In the genomic region with DNA sequence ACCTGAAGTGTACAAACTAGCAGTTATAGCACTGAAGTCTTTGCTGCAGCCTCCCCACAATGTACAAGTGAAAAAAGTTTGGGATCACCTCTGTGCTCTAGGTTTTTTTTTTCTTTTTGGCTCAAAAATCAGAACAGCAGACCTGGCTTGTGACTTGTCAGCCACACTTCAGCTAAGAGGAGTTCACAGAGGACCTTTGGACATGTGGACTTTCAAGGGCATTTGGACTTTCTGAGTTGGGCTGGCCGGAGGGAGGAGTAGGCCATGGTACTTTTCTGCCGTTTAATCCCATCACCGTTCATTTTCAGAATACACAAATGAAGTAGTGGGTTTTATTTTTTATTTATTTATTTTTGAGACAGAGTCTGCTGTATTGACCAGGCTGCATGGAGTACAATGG, we compare ENCODE assay signal across 36 cellular contexts. TPM values are rescaled to one million over a fixed set of nuclear protein-coding genes. Genes with fewer than 3 reads are reported as not detected.
"Had no signal": no experiment of that assay in that cellular context is flagged by ENCODE, and none has a peak within 500 bp of the region (broad histone marks: within the 10 kb centered on the region; RNA-seq: fewer than 3 reads in every experiment).

No MANE protein-coding gene starts in this region.

- H3K9me3 Mint-ChIP-seq: activated CD4-positive, alpha-beta T cell treated with anti-CD3 and anti-CD28 coated beads, Interleukin-2, amount 10 ng/mL, durations not matched to agents 24 days and 14 days; activated CD8-positive, alpha-beta T cell treated with anti-CD3 and anti-CD28 coated beads for 36 hours; activated naive CD4-positive, alpha-beta T cell treated with anti-CD3 and anti-CD28 coated beads, Interleukin-2, amount 50 U/mL, for 24 hours; activated naive CD8-positive, alpha-beta T cell treated with anti-CD3 and anti-CD28 coated beads, Interleukin-2, amount 10 ng/mL, durations not matched to agents 7 days and 5 days; activated T-cell treated with anti-CD3 and anti-CD28 coated beads, Interleukin-2, amount 50 U/mL, for 72 hours; activated T-helper 17 cell treated with anti-CD3 and anti-CD28 coated beads, Interleukin-2, amount 50 U/mL, for 72 hours had no signal

- H3K27me3 ChIP-seq: ascending aorta, cardiac muscle cell, MG63, SJCRH30 had no signal

- H3K27me3 Mint-ChIP-seq: activated CD8-positive, alpha-beta T cell treated with anti-CD3 and anti-CD28 coated beads for 36 hours; activated naive CD4-positive, alpha-beta T cell treated with anti-CD3 and anti-CD28 coated beads, Interleukin-2, amount 50 U/mL, for 24 hours; activated T-helper 17 cell treated with anti-CD3 and anti-CD28 coated beads, Interleukin-2, amount 50 U/mL, for 72 hours had no signal

- H3K4me3 ChIP-seq: ascending aorta, cardiac muscle cell, MG63, PC-9, SJCRH30, SK-N-MC had no signal

- H3K4me3 Mint-ChIP-seq: activated CD4-positive, alpha-beta T cell treated with anti-CD3 and anti-CD28 coated beads, Interleukin-2, amount 10 ng/mL, durations not matched to agents 24 days and 14 days; activated CD8-positive, alpha-beta T cell treated with anti-CD3 and anti-CD28 coated beads for 36 hours; activated naive CD4-positive, alpha-beta T cell treated with anti-CD3 and anti-CD28 coated beads, Interleukin-2, amount 50 U/mL, for 24 hours; activated naive CD8-positive, alpha-beta T cell treated with anti-CD3 and anti-CD28 coated beads, Interleukin-2, amount 10 ng/mL, durations not matched to agents 7 days and 5 days; activated T-cell treated with anti-CD3 and anti-CD28 coated beads, Interleukin-2, amount 50 U/mL, for 72 hours; activated T-helper 17 cell treated with anti-CD3 and anti-CD28 coated beads, Interleukin-2, amount 50 U/mL, for 72 hours had no signal

- H3K27ac ChIP-seq: ascending aorta, cardiac muscle cell, PC-9, RWPE1, SJCRH30, SK-N-MC, WERI-Rb-1 had no signal

- H3K36me3 Mint-ChIP-seq: activated naive CD4-positive, alpha-beta T cell treated with anti-CD3 and anti-CD28 coated beads, Interleukin-2, amount 50 U/mL, for 24 hours; activated naive CD8-positive, alpha-beta T cell treated with anti-CD3 and anti-CD28 coated beads, Interleukin-2, amount 10 ng/mL, durations not matched to agents 7 days and 5 days had no signal

- H3K4me1 ChIP-seq: ascending aorta, SJCRH30 had no signal

- DNase-seq: activated CD4-positive, alpha-beta T cell treated with anti-CD3 and anti-CD28 coated beads for 1 hour; activated CD4-positive, alpha-beta T cell treated with anti-CD3 and anti-CD28 coated beads, Interleukin-2, amount 10 ng/mL, durations not matched to agents 24 days and 14 days; activated CD4-positive, alpha-beta T cell treated with anti-CD3 and anti-CD28 coated beads, Interleukin-2, amount 50 U/mL, for 4 hours; activated CD4-positive, CD25-positive, alpha-beta regulatory T cell; activated CD8-positive, alpha-beta T cell treated with anti-CD3 and anti-CD28 coated beads for 36 hours; activated effector memory CD4-positive, alpha-beta T cell treated with anti-CD3 and anti-CD28 coated beads, Interleukin-2, amount 50 U/mL, for 16 hours; activated naive CD4-positive, alpha-beta T cell treated with Interleukin-2 at 50 U/mL for 16 hours; activated naive CD8-positive, alpha-beta T cell treated with anti-CD3 and anti-CD28 coated beads, Interleukin-2, amount 10 ng/mL, durations not matched to agents 7 days and 5 days; activated T-cell treated with anti-CD3 and anti-CD28 coated beads, Interleukin-2, amount 50 U/mL, for 1 hour; activated T-cell treated with anti-CD3 and anti-CD28 coated beads, Interleukin-2, amount 50 U/mL, for 72 hours; amygdala; Kasumi-1; KG1; MG63; NCI-H1048; NCI-H1105 treated with DMSO at 0.1 percent for 48 hours; NCI-H1436; NCI-H1694 treated with DMSO at 0.1 percent for 48 hours; NCI-H2029; NCI-H2107; NCI-H2171; NCI-H510A; NCI-H526; NCI-H748 treated with DMSO at 0.1 percent for 48 hours; NK-92 treated with Interleukin-12 subunit alpha and Interleukin-12 subunit beta, amount 100 ng/mL, for 24 hours; PC-9; SHP77; SJCRH30; T1000; WERI-Rb-1 had no signal

- ATAC-seq: activated CD8-positive, alpha-beta T cell treated with anti-CD3 and anti-CD28 coated beads for 36 hours; activated T-cell treated with anti-CD3 and anti-CD28 coated beads, Interleukin-2, amount 50 U/mL, for 72 hours; activated T-helper 17 cell treated with anti-CD3 and anti-CD28 coated beads, Interleukin-2, amount 50 U/mL, for 72 hours had no signal

- H3K36me3 ChIP-seq: ascending aorta, cardiac muscle cell, MG63, SJCRH30, WERI-Rb-1 had no signal

- H3K27ac Mint-ChIP-seq: activated CD4-positive, alpha-beta T cell treated with anti-CD3 and anti-CD28 coated beads, Interleukin-2, amount 10 ng/mL, durations not matched to agents 24 days and 14 days; activated CD8-positive, alpha-beta T cell treated with anti-CD3 and anti-CD28 coated beads for 36 hours; activated naive CD4-positive, alpha-beta T cell treated with anti-CD3 and anti-CD28 coated beads, Interleukin-2, amount 50 U/mL, for 24 hours; activated naive CD8-positive, alpha-beta T cell treated with anti-CD3 and anti-CD28 coated beads, Interleukin-2, amount 10 ng/mL, durations not matched to agents 7 days and 5 days; activated T-cell treated with anti-CD3 and anti-CD28 coated beads, Interleukin-2, amount 50 U/mL, for 72 hours; activated T-helper 17 cell treated with anti-CD3 and anti-CD28 coated beads, Interleukin-2, amount 50 U/mL, for 72 hours had no signal

- H3K4me1 Mint-ChIP-seq: activated CD4-positive, alpha-beta T cell treated with anti-CD3 and anti-CD28 coated beads, Interleukin-2, amount 10 ng/mL, durations not matched to agents 24 days and 14 days; activated naive CD4-positive, alpha-beta T cell treated with anti-CD3 and anti-CD28 coated beads, Interleukin-2, amount 50 U/mL, for 24 hours; activated naive CD8-positive, alpha-beta T cell treated with anti-CD3 and anti-CD28 coated beads, Interleukin-2, amount 10 ng/mL, durations not matched to agents 7 days and 5 days; activated T-helper 17 cell treated with anti-CD3 and anti-CD28 coated beads, Interleukin-2, amount 50 U/mL, for 72 hours had no signal

- H3K9me3 ChIP-seq: ascending aorta, MG63, SJCRH30 had no signal

RNA-seq across cellular contexts. Expression of gene ACSL5, which starts 21.9 kb away (rescaled TPM):
- total RNA-seq: cardiac muscle cell had no signal
- polyA plus RNA-seq: cardiac muscle cell had no signal
